In the genomic region with DNA sequence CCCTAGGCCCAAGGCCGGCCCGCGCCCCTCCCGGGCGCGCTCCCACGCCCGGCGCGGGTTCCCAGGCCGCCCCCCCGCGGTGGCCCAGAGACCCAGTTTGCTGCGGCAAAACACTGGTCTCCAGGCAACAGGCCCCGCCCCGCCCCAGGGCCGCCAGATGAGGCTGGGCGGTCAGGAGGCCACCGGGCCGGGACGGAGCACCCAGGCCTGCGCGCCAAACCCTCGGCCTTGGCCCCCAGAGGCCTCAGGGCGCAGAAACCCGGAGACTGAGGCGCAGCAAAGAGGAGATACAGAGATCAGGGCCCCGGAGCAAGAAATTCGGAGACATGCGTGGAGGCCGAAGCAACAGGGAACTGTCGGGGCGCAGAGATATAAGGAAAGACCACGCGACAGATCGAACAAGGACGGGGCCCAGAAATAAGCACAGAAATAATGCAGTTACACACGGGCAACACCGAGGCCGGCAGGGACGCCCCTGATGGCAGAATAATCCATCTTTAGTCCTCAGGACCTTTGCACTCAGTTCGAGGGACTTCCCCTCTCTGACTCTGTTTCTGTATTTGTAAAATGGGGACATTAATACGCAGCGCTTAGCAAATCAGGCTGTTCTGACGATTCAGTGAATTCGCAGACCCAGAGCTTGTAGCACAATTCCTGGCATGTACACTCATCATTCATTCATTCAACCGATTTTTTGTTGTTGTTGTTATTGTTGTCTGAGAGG, we compare ENCODE assay signal across 8 cellular contexts. TPM values are rescaled to one million over a fixed set of nuclear protein-coding genes. Genes with fewer than 3 reads are reported as not detected.
DNase-seq lines count a peak whose midpoint lies in the region; ATAC-seq and TF ChIP-seq lines count a peak whose summit lies in the region.

No MANE protein-coding gene starts in this region.

- peak overlapping the region; percentile 56; the same call in 1 of the 2 replicates for H3K9ac ChIP-seq in OCI-LY1 (ENCODE audit: low read length)

- no peaks in the 10 kb centered on the region for H3K36me3 Mint-ChIP-seq in activated T-cell treated with anti-CD3 and anti-CD28 coated beads, Interleukin-2, amount 50 U/mL, for 4 hours (ENCODE audit: insufficient read depth)

- no peaks in the 10 kb centered on the region for H3K79me2 ChIP-seq in OCI-LY1 (ENCODE audit: insufficient read depth, low read length)

- H3K4me1 Mint-ChIP-seq in activated T-cell treated with anti-CD3 and anti-CD28 coated beads, Interleukin-2, amount 50 U/mL, for 4 hours (ENCODE audit: low read depth): peaks cover 58% of the 10 kb centered on the region

- ATAC-seq in HG02973 (IDR thresholded peaks at IDR 0.05; ENCODE audit: unreplicated experiment): peak; percentile 44
- ATAC-seq in activated T-cell treated with anti-CD3 and anti-CD28 coated beads, Interleukin-2, amount 50 U/mL, for 4 hours: peak; percentile 39

- TF ChIP-seq CTCF in GM12874 (IDR thresholded peaks at IDR 0.05; ENCODE audit: insufficient read depth, low read depth, low read length) (0 out of 2 replicates have a peak, but pooled peaks have one; percentile 23), OCI-LY1 (IDR thresholded peaks at IDR 0.05; ENCODE audit: low read length) (peak; percentile 24; the same call in 1 of the 2 replicates)

- H3K4me1 ChIP-seq in OCI-LY1 (ENCODE audit: insufficient read depth, low read length, severe bottlenecking): peaks cover 34% of the 10 kb centered on the region
- H3K4me1 ChIP-seq in mononuclear cell (ENCODE audit: insufficient read depth, low read length): peaks cover 46% of the 10 kb centered on the region

- peak overlapping the region; percentile 30 for H3K27ac ChIP-seq in OCI-LY1 (ENCODE audit: low read depth, low read length, poor library complexity, severe bottlenecking)

- H3K27me3 ChIP-seq in OCI-LY1 (ENCODE audit: insufficient read depth, low read length) (no peaks in the 10 kb centered on the region), mononuclear cell (ENCODE audit: insufficient read depth, low read length) (no peaks in the 10 kb centered on the region)

- H3K9me3 Mint-ChIP-seq in activated T-cell treated with anti-CD3 and anti-CD28 coated beads, Interleukin-2, amount 50 U/mL, for 4 hours: no peaks in the 10 kb centered on the region

- no peaks in the 10 kb centered on the region for H3K27me3 Mint-ChIP-seq in activated T-cell treated with anti-CD3 and anti-CD28 coated beads, Interleukin-2, amount 50 U/mL, for 4 hours (ENCODE audit: low read depth)

- no peaks in the 10 kb centered on the region for H3F3A ChIP-seq in OCI-LY1 (ENCODE audit: insufficient read depth, low read length)

- no peaks in the 10 kb centered on the region for H3K36me3 ChIP-seq in OCI-LY1 (ENCODE audit: insufficient read depth, low read length)

- no peaks in the 10 kb centered on the region for H3K9me3 ChIP-seq in OCI-LY1 (ENCODE audit: low read length)
- H3K9me3 ChIP-seq in mononuclear cell (ENCODE audit: low read depth, low read length): no peaks in the 10 kb centered on the region

- DNase-seq in activated T-cell treated with anti-CD3 and anti-CD28 coated beads, Interleukin-2, amount 50 U/mL, for 4 hours: peak; percentile 61
- DNase-seq in erythroblast (lab: John Stamatoyannopoulos, UW): peak; percentile 91
- DNase-seq in stimulated activated CD8-positive, alpha-beta memory T cell treated with anti-CD3 and anti-CD28 coated beads, Interleukin-7, amount 100 ng/mL, for 4 hours (ENCODE audit: low read depth in 2 of 2): peak; percentile 56 to 79
- no peak for DNase-seq in NCI-H1048 (lab: John Stamatoyannopoulos, UW)

- TF ChIP-seq POLR2A in erythroblast (IDR thresholded peaks at IDR 0.05; ENCODE audit: low read length): no peak

- peak overlapping the region; percentile 82 for H3K4me2 ChIP-seq in OCI-LY1 (ENCODE audit: low read length)

- no peak overlapping the region for H2AFZ ChIP-seq in OCI-LY1 (ENCODE audit: low read length)

- no peaks in the 10 kb centered on the region for H4K20me1 ChIP-seq in OCI-LY1 (ENCODE audit: insufficient read depth, low read length)

- H3K9me2 ChIP-seq in OCI-LY1 (ENCODE audit: low read depth, low read length): no peaks in the 10 kb centered on the region

- H3K4me3 ChIP-seq in OCI-LY1 (ENCODE audit: low read depth, low read length, poor library complexity, severe bottlenecking) (peak overlapping the region; percentile 55), mononuclear cell (ENCODE audit: low read length) (peak overlapping the region; percentile 17)

- H3K4me3 Mint-ChIP-seq in activated T-cell treated with anti-CD3 and anti-CD28 coated beads, Interleukin-2, amount 50 U/mL, for 4 hours: peak overlapping the region; percentile 62

RNA-seq across cellular contexts. Expression of a gene that starts 20.8 kb away (rescaled TPM):
- total RNA-seq in activated T-cell treated with anti-CD3 and anti-CD28 coated beads, Interleukin-2, amount 50 U/mL, for 4 hours: 10 to 100 TPM; 68.0 to 86.2 (median 85.7) TPM
- 33.6 TPM for total RNA-seq in mononuclear cell

RNA-seq across cellular contexts. Expression of a gene that starts 23.3 kb away (rescaled TPM):
- 10 to 100 TPM; 10.5 to 13.4 (median 13.2) TPM for total RNA-seq in activated T-cell treated with anti-CD3 and anti-CD28 coated beads, Interleukin-2, amount 50 U/mL, for 4 hours
- 337 TPM for total RNA-seq in mononuclear cell

RNA-seq across cellular contexts. Expression of a gene that starts 38.0 kb away (rescaled TPM):
- total RNA-seq in activated T-cell treated with anti-CD3 and anti-CD28 coated beads, Interleukin-2, amount 50 U/mL, for 4 hours: 10 to 100 TPM; 45.2 to 57.3 (median 49.1) TPM
- 0.10 TPM for total RNA-seq in mononuclear cell

RNA-seq across cellular contexts. Expression of a gene that starts 39.6 kb away (rescaled TPM):
- 1 to 10 TPM; 1.6 to 6.8 (median 4.1) TPM for total RNA-seq in activated T-cell treated with anti-CD3 and anti-CD28 coated beads, Interleukin-2, amount 50 U/mL, for 4 hours
- 0.52 TPM for total RNA-seq in mononuclear cell

RNA-seq across cellular contexts. Expression of a gene that starts 52.4 kb away (rescaled TPM):
- total RNA-seq in activated T-cell treated with anti-CD3 and anti-CD28 coated beads, Interleukin-2, amount 50 U/mL, for 4 hours: 1 to 10 TPM in 2 of 3 donors, under 1 TPM in 1; 0.83 to 1.5 (median 1.5) TPM
- 1.5 TPM for total RNA-seq in mononuclear cell

Comparison
In these comparisons a context has a peak if more than half of its experiments do, and no peak if none do; other contexts are left out.
1. RNA of a gene that starts 23.3 kb away (total RNA-seq): 337 TPM in mononuclear cell (single experiment); 10.5 to 13.4 TPM in activated T-cell treated with anti-CD3 and anti-CD28 coated beads, Interleukin-2, amount 50 U/mL, for 4 hours; every median in the first group is over 10 times any median in the second.
2. RNA of a gene that starts 38.0 kb away (total RNA-seq): 45.2 to 57.3 TPM in activated T-cell treated with anti-CD3 and anti-CD28 coated beads, Interleukin-2, amount 50 U/mL, for 4 hours; 0.10 TPM in mononuclear cell (single experiment); every median in the first group is over 10 times any median in the second.